8 cellular contexts compared by ENCODE assay signal in the genomic region with DNA sequence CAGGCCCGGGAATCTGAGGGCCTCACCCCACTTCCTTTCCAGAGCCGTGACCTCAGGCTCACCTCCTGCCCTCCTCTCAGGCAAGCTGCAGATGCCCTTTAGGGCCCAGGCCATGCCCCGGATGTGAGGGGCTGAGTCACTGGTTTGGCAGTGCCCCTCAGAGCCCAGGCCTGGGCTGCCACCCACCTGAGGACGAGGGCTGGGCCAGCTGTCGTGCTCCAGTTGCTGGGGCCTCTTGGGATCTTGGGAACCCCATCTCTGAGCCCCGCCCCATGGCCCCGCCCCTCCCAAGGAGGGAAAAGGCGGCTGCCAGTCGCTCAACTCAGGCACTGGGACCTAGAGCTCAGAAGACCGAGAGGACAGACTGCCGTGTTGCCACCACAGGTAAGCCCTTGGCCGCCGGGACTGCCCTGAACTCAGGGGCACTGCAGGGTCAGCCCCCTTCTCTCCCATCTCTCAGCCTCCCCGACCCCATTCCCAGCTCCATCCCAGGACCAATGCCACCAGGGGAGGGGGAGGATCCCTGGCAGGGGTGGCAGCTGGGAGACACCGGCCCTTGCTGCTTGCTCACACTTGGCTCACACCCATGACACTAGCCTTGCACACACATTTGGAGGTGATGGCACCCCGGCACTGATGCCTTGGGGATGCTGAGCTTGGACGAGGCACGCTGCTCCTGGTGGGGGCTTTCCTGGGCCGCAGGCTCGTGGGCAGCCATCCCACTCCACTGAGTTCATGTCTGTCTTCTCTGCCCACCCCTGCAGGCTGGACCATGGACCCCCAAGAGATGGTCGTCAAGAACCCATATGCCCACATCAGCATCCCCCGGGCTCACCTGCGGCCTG. TPM values are rescaled to one million over a fixed set of nuclear protein-coding genes. Genes with fewer than 3 reads are reported as not detected.
A peak's percentile ranks its signal among the peaks of the same experiment; 100 is the strongest.
DNase-seq lines count a peak whose midpoint lies in the region; ATAC-seq and TF ChIP-seq lines count a peak whose summit lies in the region.

Gene CYSRT1, plus strand, starts transcription at position 325 of the 845 bp plus-strand sequence. Its CDS starts 448 bp downstream, at position 773.

- H3K27ac Mint-ChIP-seq in CD14-positive monocyte (peak within 1 kb of the TSS in 3 of 7 donors; percentile 68 to 77 (median 75)), nephron (peak within 1 kb of the TSS in 1 of 3 experiments; percentile 76)
- H3K27ac Mint-ChIP-seq in dendritic cell treated with granulocyte-macrophage colony-stimulating factor and Interleukin-4, amounts not matched to agents 40 ng/mL and 50 ng/mL, for 4 days, result peak within 1 kb of the TSS; percentile 87

- no peaks in the 10 kb centered on the region for H3K36me3 Mint-ChIP-seq in CD14-positive monocyte
- no peaks in the 10 kb centered on the region for H3K36me3 Mint-ChIP-seq in dendritic cell treated with granulocyte-macrophage colony-stimulating factor and Interleukin-4, amounts not matched to agents 40 ng/mL and 50 ng/mL, for 4 days (ENCODE audit: low read depth)
- H3K36me3 Mint-ChIP-seq in nephron (ENCODE audit: low read depth), result no peaks in the 10 kb centered on the region

- DNase-seq in CD14-positive monocyte (ENCODE audit: low spot score) (peak; percentile 76), HuH-7.5 (ENCODE audit: low spot score) (no peak)

- no peaks in the 10 kb centered on the region for H3K79me2 ChIP-seq in Loucy (ENCODE audit: insufficient read depth, low read length)

- H3K27me3 ChIP-seq in Loucy (ENCODE audit: insufficient read depth, low read length, poor library complexity, severe bottlenecking), result no peaks in the 10 kb centered on the region

- peak within 1 kb of the TSS; percentile 98 for H3K4me2 ChIP-seq in Loucy (ENCODE audit: low read depth, low read length, poor library complexity, severe bottlenecking)

- TF ChIP-seq CTCF in CD14-positive monocyte (IDR thresholded peaks at IDR 0.05) (no peak), Loucy (conservative IDR thresholded peaks at IDR 0.05; ENCODE audit: low read length) (no peak), nephron (IDR thresholded peaks at IDR 0.05; ENCODE audit: unreplicated experiment in 3 of 3) (no peak)

- H3K9ac ChIP-seq in Loucy (ENCODE audit: low read depth, low read length, poor library complexity, severe bottlenecking), result peak within 1 kb of the TSS; percentile 97

- peaks cover 20% of the 10 kb centered on the region for H3K4me1 Mint-ChIP-seq in CD14-positive monocyte
- H3K4me1 Mint-ChIP-seq in dendritic cell treated with granulocyte-macrophage colony-stimulating factor and Interleukin-4, amounts not matched to agents 40 ng/mL and 50 ng/mL, for 4 days (ENCODE audit: low read depth), result peaks cover 23% of the 10 kb centered on the region
- H3K4me1 Mint-ChIP-seq in nephron, result peaks cover 5% of the 10 kb centered on the region

- ATAC-seq in HG03280 (IDR thresholded peaks at IDR 0.05; ENCODE audit: unreplicated experiment) (no peak), HG03108 (IDR thresholded peaks at IDR 0.05; ENCODE audit: unreplicated experiment) (no peak), GM19351 (IDR thresholded peaks at IDR 0.05; ENCODE audit: unreplicated experiment) (no peak)

- H3K4me1 ChIP-seq in Loucy (ENCODE audit: insufficient read depth, low read length, poor library complexity, severe bottlenecking), result peaks cover 21% of the 10 kb centered on the region

- intact Hi-C loops in CD14-positive monocyte (cut with micrococcal nuclease), result loop anchor here (1.0 to 5.0 kb wide), 3 partner anchors 36 to 108 kb away; no protein-coding TSS in a partner anchor
- intact Hi-C loops in dendritic cell treated with granulocyte-macrophage colony-stimulating factor and Interleukin-4, amounts not matched to agents 40 ng/mL and 50 ng/mL, for 4 days (cut with micrococcal nuclease), result loop anchor here (5.0 kb wide), 2 partner anchors 38 to 178 kb away; partner anchors contain the start of genes ANAPC2, NPDC1 and SSNA1

- H3K9me2 ChIP-seq in Loucy (replicated peaks; ENCODE audit: low read depth, low read length), result no peaks in the 10 kb centered on the region

- H3K9me3 ChIP-seq in Loucy (ENCODE audit: insufficient read depth, low read depth, low read length), result no peaks in the 10 kb centered on the region

- peaks cover 7 to 46% (median 13%) of the 10 kb centered on the region in 3 donors for H3K27me3 Mint-ChIP-seq in CD14-positive monocyte (ENCODE audit: low read depth in 3 of 3)
- peaks cover 45% of the 10 kb centered on the region for H3K27me3 Mint-ChIP-seq in dendritic cell treated with granulocyte-macrophage colony-stimulating factor and Interleukin-4, amounts not matched to agents 40 ng/mL and 50 ng/mL, for 4 days
- peaks cover 4% of the 10 kb centered on the region for H3K27me3 Mint-ChIP-seq in nephron (ENCODE audit: low read depth)

- peaks cover 0 to 2% (median 0%) of the 10 kb centered on the region in 7 donors for H3K9me3 Mint-ChIP-seq in CD14-positive monocyte
- no peaks in the 10 kb centered on the region for H3K9me3 Mint-ChIP-seq in dendritic cell treated with granulocyte-macrophage colony-stimulating factor and Interleukin-4, amounts not matched to agents 40 ng/mL and 50 ng/mL, for 4 days
- no peaks in the 10 kb centered on the region for H3K9me3 Mint-ChIP-seq in nephron

- no peaks in the 10 kb centered on the region for H3F3A ChIP-seq in Loucy (ENCODE audit: low read depth)

- H4K20me1 ChIP-seq in Loucy (ENCODE audit: insufficient read depth, low read length, poor library complexity, severe bottlenecking), result no peaks in the 10 kb centered on the region

- H2AFZ ChIP-seq in Loucy (ENCODE audit: low read length), result no peak within 1 kb of the TSS

- H3K4me3 Mint-ChIP-seq in CD14-positive monocyte, result peak within 1 kb of the TSS; percentile 79 to 90
- H3K4me3 Mint-ChIP-seq in dendritic cell treated with granulocyte-macrophage colony-stimulating factor and Interleukin-4, amounts not matched to agents 40 ng/mL and 50 ng/mL, for 4 days, result peak within 1 kb of the TSS; percentile 86
- peak within 1 kb of the TSS; percentile 84 for H3K4me3 Mint-ChIP-seq in nephron

- H3K4me3 ChIP-seq in Loucy (ENCODE audit: low read length, poor library complexity, severe bottlenecking), result peak within 1 kb of the TSS; percentile 90

- H3K36me3 ChIP-seq in Loucy (ENCODE audit: insufficient read depth, low read length), result no peaks in the 10 kb centered on the region

RNA-seq across cellular contexts. Expression of gene CYSRT1, which starts in this region (rescaled TPM):
- not detected for polyA plus RNA-seq in CD14-positive monocyte

Comparison
In these comparisons a context has a peak if more than half of its experiments do, and no peak if none do; other contexts are left out.
1. Peak in DNase-seq in CD14-positive monocyte; RNA of the gene not detected or under 1 TPM.